Comparison of ENCODE assay signal across 8 cellular contexts in the genomic region with DNA sequence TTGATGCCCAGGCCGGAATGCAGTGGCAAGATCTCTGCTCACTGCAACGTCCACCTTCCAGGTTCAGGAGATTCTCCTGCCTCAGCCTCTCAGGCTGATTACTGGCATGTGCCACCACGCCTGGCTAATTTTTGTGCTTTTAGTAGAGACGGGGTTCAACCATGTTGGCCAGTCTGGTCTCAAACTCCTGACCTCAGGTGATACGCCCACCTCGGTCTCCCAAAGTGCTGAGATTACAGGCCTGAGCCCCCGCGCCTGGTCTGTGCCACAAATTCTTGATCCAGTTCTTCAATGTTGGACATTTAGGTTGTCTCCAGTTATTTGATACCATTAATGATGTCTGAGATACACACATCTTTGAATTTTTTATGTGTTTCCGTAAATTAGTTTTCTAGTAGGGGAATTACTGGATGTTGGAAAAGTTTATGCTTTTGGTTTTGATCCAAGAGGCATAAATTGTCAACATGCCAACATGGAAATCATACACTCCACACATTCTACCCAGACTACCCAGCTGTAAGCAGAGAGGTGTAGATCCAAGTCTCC. TPM values are rescaled to one million over a fixed set of nuclear protein-coding genes. Genes with fewer than 3 reads are reported as not detected.
DNase-seq lines count a peak whose midpoint lies in the region; ATAC-seq, FAIRE-seq and TF ChIP-seq lines count a peak whose summit lies in the region.

No MANE protein-coding gene starts in this region.

- ATAC-seq in left cardiac atrium: no peak

- no peaks in the 10 kb centered on the region for H3K9me3 ChIP-seq in left ventricle myocardium inferior (replicated peaks)
- H3K9me3 ChIP-seq in mammary epithelial cell (replicated peaks; ENCODE audit: insufficient read depth, low read length): no peaks in the 10 kb centered on the region
- H3K9me3 ChIP-seq in mesodermal cell (ENCODE audit: control insufficient read depth, low read length): no peaks in the 10 kb centered on the region
- H3K9me3 ChIP-seq in vagina: no peaks in the 10 kb centered on the region

- no peak for DNase-seq in left ventricle myocardium inferior
- no peak for DNase-seq in left cardiac atrium
- no peak for DNase-seq in mammary epithelial cell
- DNase-seq in vagina (ENCODE audit: extremely low spot score in 2 of 2): no peak
- DNase-seq in KBM-7: no peak
- DNase-seq in cerebellum (ENCODE audit: low spot score): no peak
- DNase-seq in HTR-8/SVneo (ENCODE audit: insufficient read length, low spot score): no peak

- H3K4me1 ChIP-seq in left ventricle myocardium inferior (peaks cover 52% of the 10 kb centered on the region), mammary epithelial cell (ENCODE audit: insufficient read depth, low read length) (peaks cover 16% of the 10 kb centered on the region), mesodermal cell (ENCODE audit: control insufficient read depth, insufficient read depth, low read length, poor library complexity, severe bottlenecking) (peaks cover 3% of the 10 kb centered on the region), vagina (peaks cover 45% of the 10 kb centered on the region)

- H3K36me3 ChIP-seq in left ventricle myocardium inferior: peaks cover 6% of the 10 kb centered on the region
- H3K36me3 ChIP-seq in mammary epithelial cell (ENCODE audit: insufficient read depth, low read length): no peaks in the 10 kb centered on the region
- H3K36me3 ChIP-seq in mesodermal cell (ENCODE audit: control insufficient read depth, insufficient read depth, low read length): peaks cover 11% of the 10 kb centered on the region
- H3K36me3 ChIP-seq in vagina: no peaks in the 10 kb centered on the region

- no peaks in the 10 kb centered on the region for H3K27me3 ChIP-seq in left ventricle myocardium inferior (ENCODE audit: low read depth)
- no peaks in the 10 kb centered on the region for H3K27me3 ChIP-seq in mammary epithelial cell (ENCODE audit: insufficient read depth, low read length)
- H3K27me3 ChIP-seq in vagina: no peaks in the 10 kb centered on the region

- peaks cover 44% of the 10 kb centered on the region for H3K79me2 ChIP-seq in mammary epithelial cell (ENCODE audit: insufficient read depth, low read length)

- H3K9ac ChIP-seq in mammary epithelial cell (ENCODE audit: insufficient read depth, low read length): peak overlapping the region; percentile 14

- H3K4me3 ChIP-seq in left ventricle myocardium inferior (peak overlapping the region; percentile 98), mammary epithelial cell (replicated peaks in 1 of 3; ENCODE audit: insufficient read depth in 1 of 3, low read depth in 2 of 3, low read length in 3 of 3) (peak overlapping the region in 2 of 3 experiments; percentile 25 to 89), mesodermal cell (ENCODE audit: extremely low read depth, insufficient read depth, low read length, poor library complexity, severe bottlenecking) (peak overlapping the region; percentile 79), vagina (peak overlapping the region; percentile 60 to 99)

- H3K4me2 ChIP-seq in mammary epithelial cell (ENCODE audit: insufficient read depth, low read depth, low read length): peak overlapping the region; percentile 56

- no peak for TF ChIP-seq POLR2A in vagina (IDR thresholded peaks at IDR 0.05)

- dilution Hi-C loops in mammary epithelial cell (cut with HindIII; ENCODE audit: low sequenced_read_pairs): loop anchor here (5.0 kb wide), 1 partner anchor 47 kb away; a partner anchor contains a TSS

- TF ChIP-seq CTCF in left ventricle myocardium inferior (IDR thresholded peaks at IDR 0.05; ENCODE audit: borderline replicate concordance) (peak; percentile 64), mammary epithelial cell (conservative IDR thresholded peaks at IDR 0.05 in 1 of 2, IDR thresholded peaks at IDR 0.05 in 1 of 2; ENCODE audit: extremely low read depth in 1 of 2, insufficient read depth in 1 of 2, low read depth in 1 of 2, low read length in 2 of 2) (peak in 1 of 2 donors; percentile 54), vagina (IDR thresholded peaks at IDR 0.05) (peak in 1 of 3 experiments; percentile 1)

- BruUV-seq in mammary epithelial cell (replicated peaks; lab: Mats Ljungman, UMichigan): TSS peak; percentile 58

- 63% methylated on average over 7 of the region's 9 CpGs for WGBS in mammary epithelial cell (ENCODE audit: low coverage, missing lambda C conversion rate)
- 93 to 96% methylated on average over 6 to 8 of the region's 9 CpGs for WGBS in mesodermal cell (ENCODE audit: insufficient coverage in 2 of 2), 2 experiments

- no peak for FAIRE-seq in HTR-8/SVneo (lab: Jason Lieb, UNC)

- intact Hi-C loops in left ventricle myocardium inferior (cut with micrococcal nuclease) (no loop called here), left cardiac atrium (cut with DNase I) (loop anchor here in 1 of 2 donors (5.0 kb wide), 1 partner anchor 92 kb away; no protein-coding TSS in a partner anchor), mammary epithelial cell (cut with micrococcal nuclease) (loop anchor here (1.0 to 2.0 kb wide), 3 partner anchors 19 to 47 kb away; no protein-coding TSS in a partner anchor), vagina (cut with DNase I) (loop anchor here (5.0 kb wide), 1 partner anchor 47 kb away; a partner anchor contains a TSS)

- CTCF ChIA-PET in mammary epithelial cell (lab: Charles Lee; ENCODE audit: low non-redundant PET): no interaction called here

- peak overlapping the region; percentile 71 for H2AFZ ChIP-seq in mammary epithelial cell (ENCODE audit: low read depth, low read length)

- in situ Hi-C loops in mammary epithelial cell (cut with MboI; ENCODE audit: low sequenced_read_pairs in 2 of 2) (no loop called here), KBM-7 (cut with MboI; ENCODE audit: low pct_unique_long_range_greater_than_20kb, low sequenced_read_pairs) (no loop called here)

- H3K27ac ChIP-seq in left ventricle myocardium inferior (replicated peaks) (peak overlapping the region; percentile 97), mammary epithelial cell (ENCODE audit: insufficient read depth, low read depth, low read length) (peak overlapping the region; percentile 14), mesodermal cell (ENCODE audit: low read depth, low read length, severe bottlenecking) (peak overlapping the region; percentile 95), vagina (peak overlapping the region; percentile 85)

- H4K20me1 ChIP-seq in mammary epithelial cell (ENCODE audit: insufficient read depth, low read length): no peaks in the 10 kb centered on the region

RNA-seq across cellular contexts. Expression of a gene that starts 0.5 kb away (rescaled TPM):
- total RNA-seq in left ventricle myocardium inferior (15.7 TPM), left cardiac atrium (10 to 100 TPM; 11.7 to 18.6 TPM), mammary epithelial cell (10 to 100 TPM; 35.7 to 39.0 TPM), vagina (25.3 TPM), cerebellum (48.5 TPM)
- 17.0 TPM for polyA plus RNA-seq in mammary epithelial cell
- 20.1 TPM for polyA minus RNA-seq in mammary epithelial cell
- 23.1 TPM for polyA plus RNA-seq in mesodermal cell (2013, experiment 1 of 2)
- polyA plus RNA-seq in mesodermal cell (2013, experiment 2 of 2): 23.8 TPM

RNA-seq across cellular contexts. Expression of a gene that starts 46.0 kb away (rescaled TPM):
- total RNA-seq in left ventricle myocardium inferior (175 TPM), left cardiac atrium (10 to 100 TPM; 57.9 to 73.8 TPM), mammary epithelial cell (10 to 100 TPM; 21.5 to 31.1 TPM), vagina (11.5 TPM), cerebellum (8.8 TPM)
- polyA plus RNA-seq in mammary epithelial cell: 15.1 TPM
- polyA minus RNA-seq in mammary epithelial cell: 81.2 TPM
- polyA plus RNA-seq in mesodermal cell (2013, experiment 1 of 2): 9.3 TPM
- polyA plus RNA-seq in mesodermal cell (2013, experiment 2 of 2): 13.0 TPM

Comparison
In these comparisons a context has a peak if more than half of its experiments do, and no peak if none do; other contexts are left out.
1. H3K27ac ChIP-seq: peak in every context shown above with its lines; median percentile 97 in left ventricle myocardium inferior; 95 in mesodermal cell; 85 in vagina; 14 in mammary epithelial cell.